Comparison of ENCODE assay signal across 8 cellular contexts in the genomic region with DNA sequence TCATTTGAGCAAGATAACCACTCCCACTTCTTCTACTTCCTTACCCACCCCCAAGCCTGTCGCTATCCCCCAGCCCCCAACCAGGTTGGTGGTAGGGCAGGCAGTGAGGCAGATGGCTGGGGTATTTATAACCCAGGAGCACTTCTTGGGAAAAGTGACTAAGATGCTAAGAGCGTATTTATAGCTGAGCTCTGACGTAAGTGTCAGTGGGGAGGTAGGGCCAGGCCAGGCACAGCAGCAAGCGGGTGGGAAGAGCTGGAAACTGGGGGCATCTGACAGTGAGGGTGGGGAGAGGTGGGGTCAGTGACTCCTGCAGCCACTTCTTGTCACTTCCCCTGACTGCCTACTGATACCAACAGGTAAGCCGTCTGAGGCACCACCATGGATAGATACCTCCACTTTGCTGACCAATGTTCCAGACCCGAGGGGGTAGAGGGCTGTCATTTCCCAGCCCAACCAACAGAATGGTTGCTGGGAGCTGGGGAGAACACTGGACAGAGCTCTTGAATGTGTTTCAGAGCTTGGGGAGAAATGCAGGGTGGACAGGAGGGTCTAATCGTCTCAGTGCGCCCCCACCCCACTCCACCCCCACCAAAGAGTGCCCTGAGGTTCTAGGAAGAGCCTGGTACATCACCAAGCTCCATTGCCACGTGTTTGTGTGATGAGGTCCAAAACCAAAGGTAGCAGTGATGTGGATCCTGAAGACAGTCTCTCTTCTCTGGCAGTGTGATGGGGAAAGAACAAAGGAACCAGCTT. TPM values are rescaled to one million over a fixed set of nuclear protein-coding genes. Genes with fewer than 3 reads are reported as not detected.
A peak's percentile ranks its signal among the peaks of the same experiment; 100 is the strongest.
DNase-seq lines count a peak whose midpoint lies in the region; ATAC-seq, FAIRE-seq and TF ChIP-seq lines count a peak whose summit lies in the region.

No MANE protein-coding gene starts in this region.

- FAIRE-seq in endothelial cell of umbilical vein (lab: Jason Lieb, UNC) = no peak

- no peak overlapping the region for H3K4me3 Mint-ChIP-seq in progenitor cell of endocrine pancreas (ENCODE audit: low read depth)
- H3K4me3 Mint-ChIP-seq in CD14-positive monocyte = no peak overlapping the region

- no peak overlapping the region for H3K4me2 ChIP-seq in endothelial cell of umbilical vein (ENCODE audit: insufficient read depth, low read length)

- no peak for TF ChIP-seq POLR2A in endothelial cell of umbilical vein (IDR thresholded peaks at IDR 0.05; ENCODE audit: low read depth, low read length)

- H3K4me1 ChIP-seq in endothelial cell of umbilical vein (ENCODE audit: control insufficient read depth, extremely low read depth, insufficient read depth, low read length) = peaks cover 3% of the 10 kb centered on the region

- H3K36me3 Mint-ChIP-seq in progenitor cell of endocrine pancreas (ENCODE audit: insufficient read depth) = no peaks in the 10 kb centered on the region
- no peaks in the 10 kb centered on the region for H3K36me3 Mint-ChIP-seq in CD14-positive monocyte

- H3K27me3 Mint-ChIP-seq in progenitor cell of endocrine pancreas = peaks cover 25% of the 10 kb centered on the region
- peaks cover 6 to 13% (median 7%) of the 10 kb centered on the region in 3 donors for H3K27me3 Mint-ChIP-seq in CD14-positive monocyte (ENCODE audit: low read depth in 3 of 3)

- no peaks in the 10 kb centered on the region for H3K9me3 Mint-ChIP-seq in progenitor cell of endocrine pancreas (ENCODE audit: low read depth)
- peaks cover 0 to 2% (median 0%) of the 10 kb centered on the region in 7 donors for H3K9me3 Mint-ChIP-seq in CD14-positive monocyte

- H3K9ac ChIP-seq in endothelial cell of umbilical vein (replicated peaks; ENCODE audit: extremely low read depth, insufficient read depth, low read length) = no peak overlapping the region

- peak; percentile 51 for DNase-seq in GM13976 (ENCODE audit: low spot score)
- DNase-seq in NCI-H82 (lab: John Stamatoyannopoulos, UW) = peak; percentile 99
- no peak for DNase-seq in endothelial cell of umbilical vein (ENCODE audit: low read depth, low spot score)
- DNase-seq in progenitor cell of endocrine pancreas (ENCODE audit: low spot score, unreplicated experiment) = no peak
- no peak for DNase-seq in Kasumi-1 (lab: John Stamatoyannopoulos, UW)
- no peak for DNase-seq in CD14-positive monocyte (ENCODE audit: low spot score)
- DNase-seq in SK-N-DZ (ENCODE audit: low spot score) = no peak

- no peaks in the 10 kb centered on the region for H3K36me3 ChIP-seq in endothelial cell of umbilical vein (ENCODE audit: control insufficient read depth in 2 of 2, extremely low read depth in 1 of 2, insufficient read depth in 2 of 2, low read length in 2 of 2)

- H4K20me1 ChIP-seq in endothelial cell of umbilical vein (replicated peaks; ENCODE audit: control insufficient read depth, extremely low read depth, insufficient read depth, low read length) = no peaks in the 10 kb centered on the region

- H3K27ac ChIP-seq in endothelial cell of umbilical vein (ENCODE audit: insufficient read depth, low read depth, low read length) = no peak overlapping the region

- dilution Hi-C loops in endothelial cell of umbilical vein (cut with MboI; ENCODE audit: extremely low pct_ligation_motif_present, low sequenced_read_pairs) = no loop called here

- TF ChIP-seq CTCF in GM13976 (IDR thresholded peaks at IDR 0.05; ENCODE audit: borderline replicate concordance, control extremely low read depth, extremely low read depth, insufficient read depth, missing control alignments) (no peak), endothelial cell of umbilical vein (IDR thresholded peaks at IDR 0.05; ENCODE audit: extremely low read depth in 1 of 2, insufficient read depth in 1 of 2, low read depth in 1 of 2, low read length in 2 of 2) (no peak), progenitor cell of endocrine pancreas (IDR thresholded peaks at IDR 0.05; ENCODE audit: unreplicated experiment) (no peak), CD14-positive monocyte (IDR thresholded peaks at IDR 0.05) (no peak)

- peak overlapping the region; percentile 15 for H2AFZ ChIP-seq in endothelial cell of umbilical vein (ENCODE audit: low read depth, low read length)

- H3K9me3 ChIP-seq in endothelial cell of umbilical vein (replicated peaks; ENCODE audit: control insufficient read depth, insufficient read depth, low read length) = no peaks in the 10 kb centered on the region

- H3K4me1 Mint-ChIP-seq in progenitor cell of endocrine pancreas (ENCODE audit: low read depth) = peaks cover 7% of the 10 kb centered on the region
- peaks cover 15% of the 10 kb centered on the region for H3K4me1 Mint-ChIP-seq in CD14-positive monocyte

- intact Hi-C loops in endothelial cell of umbilical vein (cut with micrococcal nuclease) = loop anchor here (2.0 kb wide), 1 partner anchor 22 kb away; the partner anchor contains the start of gene R3HDM2
- intact Hi-C loops in CD14-positive monocyte (cut with micrococcal nuclease) = loop anchor here (5.0 to 10.0 kb wide), 3 partner anchors 145 to 190 kb away; no protein-coding TSS in a partner anchor

- CTCF ChIA-PET in endothelial cell of umbilical vein (lab: Charles Lee) = interaction anchor here (0.6 to 7.9 kb wide), 40 partner anchors 9 to 239 kb away, joined by 3 to 394 read pairs (median 7); partner anchors contain the start of genes INHBC, SHMT2 and STAC3

- H3K4me3 ChIP-seq in endothelial cell of umbilical vein (replicated peaks in 1 of 3; ENCODE audit: insufficient read depth in 1 of 3, low read depth in 1 of 3, low read length in 3 of 3) = no peak overlapping the region

- in situ Hi-C loops in GM13976 (cut with MboI; ENCODE audit: low sequenced_read_pairs, unreplicated experiment) = loop anchor here (10.0 kb wide), 1 partner anchor 168 kb away; no protein-coding TSS in a partner anchor

- no peak for ATAC-seq in HG03442 (IDR thresholded peaks at IDR 0.05; ENCODE audit: unreplicated experiment)

- POLR2A ChIA-PET in endothelial cell of umbilical vein (lab: Charles Lee) = interaction anchor here (1.3 kb wide), 1 partner anchor 145 kb away, joined by 6 read pairs; no protein-coding TSS in a partner anchor

- peak overlapping the region; percentile 41 for H3K27ac Mint-ChIP-seq in progenitor cell of endocrine pancreas
- H3K27ac Mint-ChIP-seq in CD14-positive monocyte = peak overlapping the region in 2 of 7 donors; percentile 36 to 45

- no peaks in the 10 kb centered on the region for H3K9me1 ChIP-seq in endothelial cell of umbilical vein (replicated peaks; ENCODE audit: control insufficient read depth, extremely low read depth, insufficient read depth, low read length)

- H3K27me3 ChIP-seq in endothelial cell of umbilical vein (ENCODE audit: control insufficient read depth in 2 of 2, insufficient read depth in 2 of 2, low read length in 2 of 2) = no peaks in the 10 kb centered on the region

- no peaks in the 10 kb centered on the region for H3K79me2 ChIP-seq in endothelial cell of umbilical vein (ENCODE audit: control insufficient read depth, insufficient read depth, low read length)

- no TSS peak for BruUV-seq in endothelial cell of umbilical vein (replicated peaks; lab: Mats Ljungman, UMichigan)

RNA-seq across cellular contexts. Expression of gene INHBE, which starts 2.7 kb away (rescaled TPM):
- total RNA-seq in endothelial cell of umbilical vein = not detected in 2 replicates
- not detected in 2 replicates for polyA plus RNA-seq in endothelial cell of umbilical vein
- polyA plus RNA-seq in endothelial cell of umbilical vein (2011; cell fraction: cytosol; rRNA removed) = not detected in 2 replicates
- not detected in 2 replicates for polyA plus RNA-seq in endothelial cell of umbilical vein (2011; cell fraction: nucleus; rRNA removed)
- polyA plus RNA-seq in endothelial cell of umbilical vein (2012) = not detected in 2 replicates
- 0.15 and 0.63 TPM in 2 replicates for polyA minus RNA-seq in endothelial cell of umbilical vein
- polyA minus RNA-seq in endothelial cell of umbilical vein (2011; cell fraction: cytosol; rRNA and poly(A)+ RNA removed) = 2.9 TPM
- polyA minus RNA-seq in endothelial cell of umbilical vein (2011; cell fraction: nucleus; rRNA and poly(A)+ RNA removed) = not detected in 2 replicates
- total RNA-seq in progenitor cell of endocrine pancreas = 1.2 and 2.0 TPM in 2 replicates
- not detected for polyA plus RNA-seq in CD14-positive monocyte
- 3.5 and 4.1 TPM in 2 replicates for polyA plus RNA-seq in SK-N-DZ (2014; cell fraction: cytosol; rRNA removed)
- 1.4 and 1.8 TPM in 2 replicates for polyA plus RNA-seq in SK-N-DZ (2014; cell fraction: nucleus; rRNA removed)

RNA-seq across cellular contexts. Expression of gene GLI1, which starts 7.2 kb away (rescaled TPM):
- total RNA-seq in endothelial cell of umbilical vein = 0.29 and 1.1 TPM in 2 replicates
- 0.10 and 0.14 TPM in 2 replicates for polyA plus RNA-seq in endothelial cell of umbilical vein
- polyA plus RNA-seq in endothelial cell of umbilical vein (2011; cell fraction: cytosol; rRNA removed) = 0.09 and 0.14 TPM in 2 replicates
- polyA plus RNA-seq in endothelial cell of umbilical vein (2011; cell fraction: nucleus; rRNA removed) = 0.55 and 0.73 TPM in 2 replicates
- 0.25 TPM in 1 of 2 replicates, not detected in the other for polyA plus RNA-seq in endothelial cell of umbilical vein (2012)
- polyA minus RNA-seq in endothelial cell of umbilical vein = not detected in 2 replicates
- 0.41 TPM for polyA minus RNA-seq in endothelial cell of umbilical vein (2011; cell fraction: cytosol; rRNA and poly(A)+ RNA removed)
- not detected in 2 replicates for polyA minus RNA-seq in endothelial cell of umbilical vein (2011; cell fraction: nucleus; rRNA and poly(A)+ RNA removed)
- total RNA-seq in progenitor cell of endocrine pancreas = 0.89 and 0.91 TPM in 2 replicates
- polyA plus RNA-seq in CD14-positive monocyte = not detected
- polyA plus RNA-seq in SK-N-DZ (2014; cell fraction: cytosol; rRNA removed) = 0.43 and 0.83 TPM in 2 replicates
- 0.33 and 0.54 TPM in 2 replicates for polyA plus RNA-seq in SK-N-DZ (2014; cell fraction: nucleus; rRNA removed)

RNA-seq across cellular contexts. Expression of gene INHBC, which starts 17.8 kb away (rescaled TPM):
- total RNA-seq in endothelial cell of umbilical vein (not detected in 2 replicates), progenitor cell of endocrine pancreas (0.16 TPM in 1 of 2 replicates, not detected in the other)
- polyA plus RNA-seq in endothelial cell of umbilical vein (0.08 TPM in 1 of 2 replicates, not detected in the other), CD14-positive monocyte (not detected)
- not detected in 2 replicates for polyA plus RNA-seq in endothelial cell of umbilical vein (2011; cell fraction: cytosol; rRNA removed)
- polyA plus RNA-seq in endothelial cell of umbilical vein (2011; cell fraction: nucleus; rRNA removed) = not detected in 2 replicates
- polyA plus RNA-seq in endothelial cell of umbilical vein (2012) = not detected in 2 replicates
- polyA minus RNA-seq in endothelial cell of umbilical vein = not detected in 2 replicates
- polyA minus RNA-seq in endothelial cell of umbilical vein (2011; cell fraction: cytosol; rRNA and poly(A)+ RNA removed) = not detected
- 0.29 TPM in 1 of 2 replicates, not detected in the other for polyA minus RNA-seq in endothelial cell of umbilical vein (2011; cell fraction: nucleus; rRNA and poly(A)+ RNA removed)
- polyA plus RNA-seq in SK-N-DZ (2014; cell fraction: cytosol; rRNA removed) = not detected in 2 replicates
- polyA plus RNA-seq in SK-N-DZ (2014; cell fraction: nucleus; rRNA removed) = not detected in 2 replicates

RNA-seq across cellular contexts. Expression of gene R3HDM2, which starts 21.5 kb away (rescaled TPM):
- total RNA-seq in endothelial cell of umbilical vein (31.3 and 36.6 TPM in 2 replicates), progenitor cell of endocrine pancreas (85.9 and 86.8 TPM in 2 replicates)
- polyA plus RNA-seq in endothelial cell of umbilical vein (26.1 and 28.0 TPM in 2 replicates), CD14-positive monocyte (1 to 10 TPM; 4.2 to 7.3 TPM)
- polyA plus RNA-seq in endothelial cell of umbilical vein (2011; cell fraction: cytosol; rRNA removed) = 16.4 and 16.5 TPM in 2 replicates
- 29.0 and 36.6 TPM in 2 replicates for polyA plus RNA-seq in endothelial cell of umbilical vein (2011; cell fraction: nucleus; rRNA removed)
- 17.8 and 22.1 TPM in 2 replicates for polyA plus RNA-seq in endothelial cell of umbilical vein (2012)
- polyA minus RNA-seq in endothelial cell of umbilical vein = 17.5 and 26.7 TPM in 2 replicates
- 3.9 TPM for polyA minus RNA-seq in endothelial cell of umbilical vein (2011; cell fraction: cytosol; rRNA and poly(A)+ RNA removed)
- polyA minus RNA-seq in endothelial cell of umbilical vein (2011; cell fraction: nucleus; rRNA and poly(A)+ RNA removed) = 11.1 and 13.8 TPM in 2 replicates
- 26.6 and 31.0 TPM in 2 replicates for polyA plus RNA-seq in SK-N-DZ (2014; cell fraction: cytosol; rRNA removed)
- polyA plus RNA-seq in SK-N-DZ (2014; cell fraction: nucleus; rRNA removed) = 32.9 and 45.7 TPM in 2 replicates

RNA-seq across cellular contexts. Expression of gene ARHGAP9, which starts 27.3 kb away (rescaled TPM):
- 0.38 TPM in 1 of 2 replicates, not detected in the other for total RNA-seq in endothelial cell of umbilical vein
- polyA plus RNA-seq in endothelial cell of umbilical vein = 0.25 and 0.35 TPM in 2 replicates
- polyA plus RNA-seq in endothelial cell of umbilical vein (2011; cell fraction: cytosol; rRNA removed) = 0.18 and 0.20 TPM in 2 replicates
- polyA plus RNA-seq in endothelial cell of umbilical vein (2011; cell fraction: nucleus; rRNA removed) = 0.41 and 0.66 TPM in 2 replicates
- 0.30 TPM in 1 of 2 replicates, not detected in the other for polyA plus RNA-seq in endothelial cell of umbilical vein (2012)
- polyA minus RNA-seq in endothelial cell of umbilical vein = 1.0 and 1.8 TPM in 2 replicates
- not detected for polyA minus RNA-seq in endothelial cell of umbilical vein (2011; cell fraction: cytosol; rRNA and poly(A)+ RNA removed)
- not detected in 2 replicates for polyA minus RNA-seq in endothelial cell of umbilical vein (2011; cell fraction: nucleus; rRNA and poly(A)+ RNA removed)
- 2.6 and 2.8 TPM in 2 replicates for total RNA-seq in progenitor cell of endocrine pancreas
- 100 to 1,000 TPM; 211 to 213 TPM for polyA plus RNA-seq in CD14-positive monocyte
- 7.6 and 8.1 TPM in 2 replicates for polyA plus RNA-seq in SK-N-DZ (2014; cell fraction: cytosol; rRNA removed)
- 6.2 and 8.1 TPM in 2 replicates for polyA plus RNA-seq in SK-N-DZ (2014; cell fraction: nucleus; rRNA removed)

Comparison
In these comparisons a context has a peak if more than half of its experiments do, and no peak if none do; other contexts are left out.
1. DNase-seq: peak in GM13976 (single experiment) and NCI-H82 (single experiment); none in endothelial cell of umbilical vein (single experiment), progenitor cell of endocrine pancreas (single experiment), Kasumi-1 (0 of 2), CD14-positive monocyte (single experiment) and SK-N-DZ (single experiment).